In the genomic region with DNA sequence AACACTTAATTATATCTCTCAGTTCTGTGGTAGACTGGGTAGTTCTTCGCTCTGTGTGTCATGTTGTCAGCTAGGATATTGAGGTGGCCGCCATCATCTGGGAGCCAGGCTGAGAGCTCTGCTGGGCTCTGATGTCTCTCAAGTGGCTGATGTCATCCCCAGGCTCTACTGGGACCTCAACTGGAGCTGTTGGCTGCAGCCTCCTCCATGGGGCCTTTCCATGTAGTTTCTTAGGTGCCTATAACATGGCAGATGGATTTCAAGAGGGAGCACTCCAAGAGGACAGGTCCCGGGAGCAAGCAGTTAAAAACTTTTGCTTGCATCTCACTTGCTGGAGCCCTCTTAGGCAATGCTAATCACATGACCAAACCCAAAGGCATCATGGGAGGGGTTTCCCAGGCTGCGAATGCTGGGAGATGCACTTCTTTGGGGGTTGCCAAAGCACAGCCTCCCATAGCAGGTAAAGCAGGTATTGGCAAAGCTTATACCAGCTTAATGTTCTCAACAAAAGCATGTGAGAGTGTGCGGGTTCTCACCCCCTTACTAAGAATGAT, we compare ENCODE assay signal across 29 cellular contexts.
DNase-seq lines count a peak whose midpoint lies in the region; ATAC-seq and TF ChIP-seq lines count a peak whose summit lies in the region.
"Had no signal": no experiment of that assay in that cellular context is flagged by ENCODE, and none has a peak within 500 bp of the region (broad histone marks: within the 10 kb centered on the region; RNA-seq: fewer than 3 reads in every experiment).

No MANE protein-coding gene starts in this region.

- H3K9me3 Mint-ChIP-seq in activated naive CD4-positive, alpha-beta T cell treated with anti-CD3 and anti-CD28 coated beads, Interleukin-2, amount 50 U/mL, for 24 hours, result no peaks in the 10 kb centered on the region
- H3K9me3 Mint-ChIP-seq in nephron progenitor cell, result no peaks in the 10 kb centered on the region
- H3K9me3 Mint-ChIP-seq: activated CD8-positive, alpha-beta T cell treated with anti-CD3 and anti-CD28 coated beads for 36 hours; endodermal cell; HFFc6; natural killer cell; stimulated activated effector memory CD8-positive, alpha-beta T cell treated with anti-CD3 and anti-CD28 coated beads, Interleukin-12 subunit alpha, Interleukin-12 subunit beta, amount 100 ng/mL, for 72 hours had no signal

- H3K4me1 Mint-ChIP-seq in activated naive CD4-positive, alpha-beta T cell treated with anti-CD3 and anti-CD28 coated beads, Interleukin-2, amount 50 U/mL, for 24 hours, result peaks cover 37% of the 10 kb centered on the region
- no peaks in the 10 kb centered on the region for H3K4me1 Mint-ChIP-seq in nephron progenitor cell
- H3K4me1 Mint-ChIP-seq: stimulated activated effector memory CD8-positive, alpha-beta T cell treated with anti-CD3 and anti-CD28 coated beads, Interleukin-12 subunit alpha, Interleukin-12 subunit beta, amount 100 ng/mL, for 72 hours had no signal

- peaks cover 28% of the 10 kb centered on the region for H3K36me3 Mint-ChIP-seq in activated naive CD4-positive, alpha-beta T cell treated with anti-CD3 and anti-CD28 coated beads, Interleukin-2, amount 50 U/mL, for 24 hours
- peaks cover 59% of the 10 kb centered on the region for H3K36me3 Mint-ChIP-seq in nephron progenitor cell (ENCODE audit: low read depth)

- no peak overlapping the region for H3K4me3 Mint-ChIP-seq in activated naive CD4-positive, alpha-beta T cell treated with anti-CD3 and anti-CD28 coated beads, Interleukin-2, amount 50 U/mL, for 24 hours
- no peak overlapping the region for H3K4me3 Mint-ChIP-seq in nephron progenitor cell
- H3K4me3 Mint-ChIP-seq: activated CD8-positive, alpha-beta T cell treated with anti-CD3 and anti-CD28 coated beads for 36 hours; endodermal cell; HFFc6; natural killer cell; stimulated activated effector memory CD8-positive, alpha-beta T cell treated with anti-CD3 and anti-CD28 coated beads, Interleukin-12 subunit alpha, Interleukin-12 subunit beta, amount 100 ng/mL, for 72 hours had no signal

- H3K27me3 Mint-ChIP-seq in activated naive CD4-positive, alpha-beta T cell treated with anti-CD3 and anti-CD28 coated beads, Interleukin-2, amount 50 U/mL, for 24 hours, result no peaks in the 10 kb centered on the region
- H3K27me3 Mint-ChIP-seq in nephron progenitor cell (ENCODE audit: low read depth, poor library complexity), result peaks cover 3% of the 10 kb centered on the region
- H3K27me3 Mint-ChIP-seq: activated CD8-positive, alpha-beta T cell treated with anti-CD3 and anti-CD28 coated beads for 36 hours had no signal

- ATAC-seq in HG02763 (IDR thresholded peaks at IDR 0.05; ENCODE audit: unreplicated experiment), result no peak
- ATAC-seq: activated CD8-positive, alpha-beta T cell treated with anti-CD3 and anti-CD28 coated beads for 36 hours; esophagus mucosa; mucosa of descending colon; natural killer cell; stimulated activated effector memory CD8-positive, alpha-beta T cell treated with anti-CD3 and anti-CD28 coated beads, Interleukin-12 subunit alpha, Interleukin-12 subunit beta, amount 100 ng/mL, for 72 hours had no signal

- peak overlapping the region; percentile 82 for H3K27ac Mint-ChIP-seq in activated naive CD4-positive, alpha-beta T cell treated with anti-CD3 and anti-CD28 coated beads, Interleukin-2, amount 50 U/mL, for 24 hours
- H3K27ac Mint-ChIP-seq in nephron progenitor cell, result peak overlapping the region; percentile 24
- H3K27ac Mint-ChIP-seq: activated CD8-positive, alpha-beta T cell treated with anti-CD3 and anti-CD28 coated beads for 36 hours; endodermal cell; HFFc6; stimulated activated effector memory CD8-positive, alpha-beta T cell treated with anti-CD3 and anti-CD28 coated beads, Interleukin-12 subunit alpha, Interleukin-12 subunit beta, amount 100 ng/mL, for 72 hours had no signal

- no peak for DNase-seq in activated naive CD4-positive, alpha-beta T cell treated with Interleukin-2 at 50 U/mL for 16 hours
- peak; percentile 49 for DNase-seq in DMS53 treated with DMSO at 0.1 percent for 48 hours (lab: John Stamatoyannopoulos, UW; ENCODE audit: unreplicated experiment)
- peak; percentile 40 for DNase-seq in NCI-H510A (lab: John Stamatoyannopoulos, UW)
- no peak for DNase-seq in nephron progenitor cell
- no peak for DNase-seq in activated effector memory CD4-positive, alpha-beta T cell treated with Interleukin-2 at 50 U/mL for 16 hours
- DNase-seq in cortex of kidney (lab: John Stamatoyannopoulos, UW), result no peak
- DNase-seq: activated CD4-positive, alpha-beta T cell treated with anti-CD3 and anti-CD28 coated beads for 1 hour; activated CD8-positive, alpha-beta T cell treated with anti-CD3 and anti-CD28 coated beads for 36 hours; dermis blood vessel endothelial cell; DMS79 treated with DMSO at 0.1 percent for 48 hours; endodermal cell; GF-D8; glutamatergic neuron; GOT3; HFFc6; KG1; mammary epithelial cell; MM.1S; mucosa of descending colon; natural killer cell; NCI-H2107; NK-92 treated with Interleukin-12 subunit alpha and Interleukin-12 subunit beta, amount 100 ng/mL, for 24 hours; SHP77; stimulated activated CD4-positive, alpha-beta T cell treated with anti-CD3 and anti-CD28 coated beads, Interleukin-15, amount 100 ng/mL, for 24 hours; substantia nigra had no signal

- no peak for TF ChIP-seq CTCF in nephron progenitor cell (IDR thresholded peaks at IDR 0.05)

Comparison
In these comparisons a context has a peak if more than half of its experiments do, and no peak if none do; other contexts are left out.
1. DNase-seq: peak in DMS53 treated with DMSO at 0.1 percent for 48 hours (single experiment) and NCI-H510A (single experiment); none in activated naive CD4-positive, alpha-beta T cell treated with Interleukin-2 at 50 U/mL for 16 hours (single experiment), nephron progenitor cell (single experiment), activated effector memory CD4-positive, alpha-beta T cell treated with Interleukin-2 at 50 U/mL for 16 hours (single experiment) and cortex of kidney (single experiment).